In the genomic region with DNA sequence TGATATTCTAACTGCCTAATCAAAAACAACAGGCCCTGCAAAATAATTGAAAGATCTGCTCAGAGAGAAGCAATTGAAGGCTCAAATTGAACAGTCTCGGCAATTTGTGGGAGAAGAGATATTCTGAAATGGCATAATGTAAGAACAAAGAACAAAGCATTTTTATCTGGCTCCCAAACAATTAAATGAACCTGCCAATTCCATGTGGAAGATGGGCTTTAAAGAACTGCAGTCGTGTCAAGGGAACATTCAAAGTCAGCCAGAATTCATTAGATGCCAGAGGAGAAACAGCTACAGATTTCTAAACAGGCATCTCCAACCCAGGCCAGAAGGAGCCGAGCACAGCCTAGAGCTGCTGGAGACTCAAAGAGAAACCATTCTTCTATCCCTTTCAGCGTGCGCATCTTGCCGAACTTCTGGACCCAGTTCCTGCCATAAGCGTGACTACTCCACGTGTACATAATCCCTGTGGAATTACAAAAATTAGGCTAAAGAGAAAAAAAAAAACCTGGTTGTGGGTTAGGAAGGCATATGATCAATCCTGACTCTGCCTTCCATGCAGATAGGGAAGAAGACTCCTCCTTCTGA, we compare ENCODE assay signal across 2 cellular contexts.
TF ChIP-seq lines count a peak whose summit lies in the region.

No MANE protein-coding gene starts in this region.

TF ChIP-seq in IMR-90, 13 proteins besides CTCF, POLR2A, EP300 and RAD21 (continued from another document):
- TF ChIP-seq, protein P1, sequence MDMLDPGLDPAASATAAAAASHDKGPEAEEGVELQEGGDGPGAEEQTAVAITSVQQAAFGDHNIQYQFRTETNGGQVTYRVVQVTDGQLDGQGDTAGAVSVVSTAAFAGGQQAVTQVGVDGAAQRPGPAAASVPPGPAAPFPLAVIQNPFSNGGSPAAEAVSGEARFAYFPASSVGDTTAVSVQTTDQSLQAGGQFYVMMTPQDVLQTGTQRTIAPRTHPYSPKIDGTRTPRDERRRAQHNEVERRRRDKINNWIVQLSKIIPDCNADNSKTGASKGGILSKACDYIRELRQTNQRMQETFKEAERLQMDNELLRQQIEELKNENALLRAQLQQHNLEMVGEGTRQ (IDR thresholded peaks at IDR 0.05; ENCODE audit: low read depth, low read length) = no peak
- TF ChIP-seq RCOR1 (IDR thresholded peaks at IDR 0.05; ENCODE audit: insufficient replicate concordance, low read length) = no peak

TF ChIP-seq in GM23338, 12 proteins besides CTCF, POLR2A, EP300 and RAD21 (continued from another document):
- TF ChIP-seq, protein P2, sequence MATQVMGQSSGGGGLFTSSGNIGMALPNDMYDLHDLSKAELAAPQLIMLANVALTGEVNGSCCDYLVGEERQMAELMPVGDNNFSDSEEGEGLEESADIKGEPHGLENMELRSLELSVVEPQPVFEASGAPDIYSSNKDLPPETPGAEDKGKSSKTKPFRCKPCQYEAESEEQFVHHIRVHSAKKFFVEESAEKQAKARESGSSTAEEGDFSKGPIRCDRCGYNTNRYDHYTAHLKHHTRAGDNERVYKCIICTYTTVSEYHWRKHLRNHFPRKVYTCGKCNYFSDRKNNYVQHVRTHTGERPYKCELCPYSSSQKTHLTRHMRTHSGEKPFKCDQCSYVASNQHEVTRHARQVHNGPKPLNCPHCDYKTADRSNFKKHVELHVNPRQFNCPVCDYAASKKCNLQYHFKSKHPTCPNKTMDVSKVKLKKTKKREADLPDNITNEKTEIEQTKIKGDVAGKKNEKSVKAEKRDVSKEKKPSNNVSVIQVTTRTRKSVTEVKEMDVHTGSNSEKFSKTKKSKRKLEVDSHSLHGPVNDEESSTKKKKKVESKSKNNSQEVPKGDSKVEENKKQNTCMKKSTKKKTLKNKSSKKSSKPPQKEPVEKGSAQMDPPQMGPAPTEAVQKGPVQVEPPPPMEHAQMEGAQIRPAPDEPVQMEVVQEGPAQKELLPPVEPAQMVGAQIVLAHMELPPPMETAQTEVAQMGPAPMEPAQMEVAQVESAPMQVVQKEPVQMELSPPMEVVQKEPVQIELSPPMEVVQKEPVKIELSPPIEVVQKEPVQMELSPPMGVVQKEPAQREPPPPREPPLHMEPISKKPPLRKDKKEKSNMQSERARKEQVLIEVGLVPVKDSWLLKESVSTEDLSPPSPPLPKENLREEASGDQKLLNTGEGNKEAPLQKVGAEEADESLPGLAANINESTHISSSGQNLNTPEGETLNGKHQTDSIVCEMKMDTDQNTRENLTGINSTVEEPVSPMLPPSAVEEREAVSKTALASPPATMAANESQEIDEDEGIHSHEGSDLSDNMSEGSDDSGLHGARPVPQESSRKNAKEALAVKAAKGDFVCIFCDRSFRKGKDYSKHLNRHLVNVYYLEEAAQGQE (IDR thresholded peaks at IDR 0.05; ENCODE audit: unreplicated experiment) = no peak
- TF ChIP-seq, protein P3, sequence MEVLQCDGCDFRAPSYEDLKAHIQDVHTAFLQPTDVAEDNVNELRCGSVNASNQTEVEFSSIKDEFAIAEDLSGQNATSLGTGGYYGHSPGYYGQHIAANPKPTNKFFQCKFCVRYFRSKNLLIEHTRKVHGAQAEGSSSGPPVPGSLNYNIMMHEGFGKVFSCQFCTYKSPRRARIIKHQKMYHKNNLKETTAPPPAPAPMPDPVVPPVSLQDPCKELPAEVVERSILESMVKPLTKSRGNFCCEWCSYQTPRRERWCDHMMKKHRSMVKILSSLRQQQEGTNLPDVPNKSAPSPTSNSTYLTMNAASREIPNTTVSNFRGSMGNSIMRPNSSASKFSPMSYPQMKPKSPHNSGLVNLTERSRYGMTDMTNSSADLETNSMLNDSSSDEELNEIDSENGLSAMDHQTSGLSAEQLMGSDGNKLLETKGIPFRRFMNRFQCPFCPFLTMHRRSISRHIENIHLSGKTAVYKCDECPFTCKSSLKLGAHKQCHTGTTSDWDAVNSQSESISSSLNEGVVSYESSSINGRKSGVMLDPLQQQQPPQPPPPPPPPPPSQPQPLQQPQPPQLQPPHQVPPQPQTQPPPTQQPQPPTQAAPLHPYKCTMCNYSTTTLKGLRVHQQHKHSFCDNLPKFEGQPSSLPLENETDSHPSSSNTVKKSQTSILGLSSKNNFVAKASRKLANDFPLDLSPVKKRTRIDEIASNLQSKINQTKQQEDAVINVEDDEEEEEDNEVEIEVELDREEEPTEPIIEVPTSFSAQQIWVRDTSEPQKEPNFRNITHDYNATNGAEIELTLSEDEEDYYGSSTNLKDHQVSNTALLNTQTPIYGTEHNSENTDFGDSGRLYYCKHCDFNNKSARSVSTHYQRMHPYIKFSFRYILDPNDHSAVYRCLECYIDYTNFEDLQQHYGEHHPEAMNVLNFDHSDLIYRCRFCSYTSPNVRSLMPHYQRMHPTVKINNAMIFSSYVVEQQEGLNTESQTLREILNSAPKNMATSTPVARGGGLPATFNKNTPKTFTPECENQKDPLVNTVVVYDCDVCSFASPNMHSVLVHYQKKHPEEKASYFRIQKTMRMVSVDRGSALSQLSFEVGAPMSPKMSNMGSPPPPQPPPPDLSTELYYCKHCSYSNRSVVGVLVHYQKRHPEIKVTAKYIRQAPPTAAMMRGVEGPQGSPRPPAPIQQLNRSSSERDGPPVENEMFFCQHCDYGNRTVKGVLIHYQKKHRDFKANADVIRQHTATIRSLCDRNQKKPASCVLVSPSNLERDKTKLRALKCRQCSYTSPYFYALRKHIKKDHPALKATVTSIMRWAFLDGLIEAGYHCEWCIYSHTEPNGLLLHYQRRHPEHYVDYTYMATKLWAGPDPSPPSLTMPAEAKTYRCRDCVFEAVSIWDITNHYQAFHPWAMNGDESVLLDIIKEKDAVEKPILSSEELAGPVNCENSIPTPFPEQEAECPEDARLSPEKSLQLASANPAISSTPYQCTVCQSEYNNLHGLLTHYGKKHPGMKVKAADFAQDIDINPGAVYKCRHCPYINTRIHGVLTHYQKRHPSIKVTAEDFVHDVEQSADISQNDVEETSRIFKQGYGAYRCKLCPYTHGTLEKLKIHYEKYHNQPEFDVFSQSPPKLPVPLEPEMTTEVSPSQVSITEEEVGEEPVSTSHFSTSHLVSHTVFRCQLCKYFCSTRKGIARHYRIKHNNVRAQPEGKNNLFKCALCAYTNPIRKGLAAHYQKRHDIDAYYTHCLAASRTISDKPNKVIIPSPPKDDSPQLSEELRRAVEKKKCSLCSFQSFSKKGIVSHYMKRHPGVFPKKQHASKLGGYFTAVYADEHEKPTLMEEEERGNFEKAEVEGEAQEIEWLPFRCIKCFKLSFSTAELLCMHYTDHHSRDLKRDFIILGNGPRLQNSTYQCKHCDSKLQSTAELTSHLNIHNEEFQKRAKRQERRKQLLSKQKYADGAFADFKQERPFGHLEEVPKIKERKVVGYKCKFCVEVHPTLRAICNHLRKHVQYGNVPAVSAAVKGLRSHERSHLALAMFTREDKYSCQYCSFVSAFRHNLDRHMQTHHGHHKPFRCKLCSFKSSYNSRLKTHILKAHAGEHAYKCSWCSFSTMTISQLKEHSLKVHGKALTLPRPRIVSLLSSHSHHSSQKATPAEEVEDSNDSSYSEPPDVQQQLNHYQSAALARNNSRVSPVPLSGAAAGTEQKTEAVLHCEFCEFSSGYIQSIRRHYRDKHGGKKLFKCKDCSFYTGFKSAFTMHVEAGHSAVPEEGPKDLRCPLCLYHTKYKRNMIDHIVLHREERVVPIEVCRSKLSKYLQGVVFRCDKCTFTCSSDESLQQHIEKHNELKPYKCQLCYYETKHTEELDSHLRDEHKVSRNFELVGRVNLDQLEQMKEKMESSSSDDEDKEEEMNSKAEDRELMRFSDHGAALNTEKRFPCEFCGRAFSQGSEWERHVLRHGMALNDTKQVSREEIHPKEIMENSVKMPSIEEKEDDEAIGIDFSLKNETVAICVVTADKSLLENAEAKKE (CRISPR knock-in tag; IDR thresholded peaks at IDR 0.05) = no peak
